Comparison of ENCODE assay signal across 20 cellular contexts in genomic region chr11:134939046-134939445, GRCh38.
"Had no signal": no experiment of that assay in that cellular context is flagged by ENCODE, and none has a peak within 500 bp of the region (broad histone marks: within the 10 kb centered on the region; RNA-seq: fewer than 3 reads in every experiment).

No MANE protein-coding gene starts in this region.

- ATAC-seq: stimulated activated naive CD8-positive, alpha-beta T cell treated with anti-CD3 and anti-CD28 coated beads, Interleukin-15, amount 100 ng/mL, for 72 hours had no signal

- H3K4me3 ChIP-seq: cardiac muscle cell, hepatocyte, prostate gland, suprapubic skin had no signal

- H2AFZ ChIP-seq: hepatocyte had no signal

- H3K27me3 ChIP-seq: cardiac muscle cell, hepatocyte, suprapubic skin had no signal

- H3K4me2 ChIP-seq: hepatocyte had no signal

- DNase-seq: activated B cell treated with CpG ODN at 0.5 μM for 24 hours; activated CD4-positive, alpha-beta memory T cell treated with anti-CD3 and anti-CD28 coated beads, Interleukin-2, amount 10 ng/mL, durations not matched to agents 7 days and 5 days; activated CD4-positive, alpha-beta T cell treated with anti-CD3 and anti-CD28 coated beads for 48 hours; activated naive CD4-positive, alpha-beta T cell treated with Interleukin-2 at 50 U/mL for 16 hours; activated naive CD8-positive, alpha-beta T cell treated with anti-CD3 and anti-CD28 coated beads, Interleukin-2, amount 10 ng/mL, durations not matched to agents 7 days and 5 days; activated T-cell treated with anti-CD3 and anti-CD28 coated beads, Interleukin-2, amount 50 U/mL, for 1 hour; amygdala; foreskin fibroblast; mammary epithelial cell; midbrain; right cardiac atrium; small intestine; stimulated activated CD4-positive, alpha-beta T cell treated with anti-CD3 and anti-CD28 coated beads, Interleukin-15, amount 100 ng/mL, for 24 hours; stimulated activated CD4-positive, alpha-beta T cell treated with anti-CD3 and anti-CD28 coated beads, Interleukin-2, amount 100 ng/mL, for 48 hours; stimulated activated naive CD8-positive, alpha-beta T cell treated with anti-CD3 and anti-CD28 coated beads, Interleukin-15, amount 100 ng/mL, for 72 hours had no signal

- H3K79me2 ChIP-seq: hepatocyte had no signal

- H3K9me3 ChIP-seq: prostate gland, suprapubic skin had no signal

- H3K27ac ChIP-seq: cardiac muscle cell, epithelial cell of prostate, hepatocyte, prostate gland, suprapubic skin had no signal

- H3K36me3 ChIP-seq: cardiac muscle cell, prostate gland, suprapubic skin had no signal

- FAIRE-seq: small intestine had no signal

- H3K4me1 ChIP-seq: prostate gland, suprapubic skin had no signal
